1 cellular context compared by ENCODE assay signal in the genomic region with DNA sequence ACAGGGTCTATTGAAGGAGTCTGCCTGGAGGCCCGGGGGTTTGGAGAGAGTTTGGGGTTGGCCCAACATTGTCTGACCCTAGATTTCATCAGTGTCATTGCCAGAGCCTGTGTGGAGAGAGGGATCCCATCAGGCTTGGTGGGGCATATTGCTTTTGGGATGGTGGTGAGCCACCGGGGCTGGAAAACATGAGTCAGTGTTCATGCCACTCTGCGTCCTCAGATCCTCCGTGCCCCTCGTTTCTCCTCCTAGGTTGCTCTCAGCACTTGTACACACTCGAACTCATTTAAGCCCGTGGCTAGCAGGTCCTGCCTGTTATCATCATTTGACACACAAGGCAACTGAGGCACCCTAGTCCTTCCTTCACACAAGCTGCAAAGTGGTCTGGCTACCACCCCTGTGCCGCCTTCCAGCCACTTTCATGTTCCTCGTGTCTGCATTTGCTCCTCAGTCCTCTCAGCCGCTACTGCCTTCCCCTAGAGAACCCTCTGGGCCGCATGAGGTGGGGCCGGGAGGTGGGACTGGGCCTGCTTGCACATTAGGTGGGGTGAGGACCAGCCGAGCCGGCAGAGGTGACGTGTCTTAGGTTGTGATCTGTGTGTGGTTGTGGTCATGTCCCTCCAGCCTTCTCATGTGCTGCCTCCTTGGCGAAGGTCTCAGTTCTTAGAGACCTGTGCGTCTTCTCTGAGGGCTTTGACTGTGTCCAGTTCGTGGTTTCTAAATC.
A peak's percentile ranks its signal among the peaks of the same experiment; 100 is the strongest.
TF ChIP-seq lines count a peak whose summit lies in the region.

No MANE protein-coding gene starts in this region.

TF ChIP-seq in K562, 482 proteins besides CTCF, POLR2A, EP300 and RAD21:
- TF ChIP-seq ZNF584 (CRISPR knock-in tag; IDR thresholded peaks at IDR 0.05; ENCODE audit: low read depth), result no peak
- TF ChIP-seq POLR2G (IDR thresholded peaks at IDR 0.05; ENCODE audit: low read depth, low read length), result peak; percentile 36; the same call in 1 of the 2 replicates
- peak; percentile 56 for TF ChIP-seq RBFOX2 (IDR thresholded peaks at IDR 0.05; ENCODE audit: low read depth, low read length)
